Comparison of ENCODE assay signal across 18 cellular contexts in genomic region chr11:77789061-77789730, GRCh38. TPM values are rescaled to one million over a fixed set of nuclear protein-coding genes. Genes with fewer than 3 reads are reported as not detected.
DNase-seq lines count a peak whose midpoint lies in the region; ATAC-seq and TF ChIP-seq lines count a peak whose summit lies in the region.
"Had no signal": no experiment of that assay in that cellular context is flagged by ENCODE, and none has a peak within 500 bp of the region (broad histone marks: within the 10 kb centered on the region; RNA-seq: fewer than 3 reads in every experiment).

No MANE protein-coding gene starts in this region.

- TF ChIP-seq CTCF in CD4-positive, alpha-beta T cell (IDR thresholded peaks at IDR 0.05): no peak
- 0 out of 4 replicates have a peak, but pooled peaks of 1 of the 2 experiments have one; percentile 1 for TF ChIP-seq CTCF in GM23338 (conservative IDR thresholded peaks at IDR 0.05; ENCODE audit: low read depth in 2 of 2)

- peaks cover 55% of the 10 kb centered on the region for H3K36me3 Mint-ChIP-seq in CD4-positive, alpha-beta T cell (ENCODE audit: low read depth)
- H3K36me3 Mint-ChIP-seq in GM23338 (ENCODE audit: low read depth): peaks cover 53% of the 10 kb centered on the region
- H3K36me3 Mint-ChIP-seq in central memory CD8-positive, alpha-beta T cell (ENCODE audit: insufficient read depth): peaks cover 10% of the 10 kb centered on the region
- H3K36me3 Mint-ChIP-seq in naive thymus-derived CD4-positive, alpha-beta T cell: peaks cover 15 to 61% (median 40%) of the 10 kb centered on the region in 5 donors

- no peak overlapping the region for H3K4me3 Mint-ChIP-seq in CD4-positive, alpha-beta T cell
- no peak overlapping the region for H3K4me3 Mint-ChIP-seq in GM23338
- peak overlapping the region; percentile 3 for H3K4me3 Mint-ChIP-seq in central memory CD8-positive, alpha-beta T cell
- peak overlapping the region in 9 of 10 donors; percentile 3 to 60 (median 26) for H3K4me3 Mint-ChIP-seq in naive thymus-derived CD4-positive, alpha-beta T cell
- H3K4me3 Mint-ChIP-seq: B cell had no signal

- H3K27ac ChIP-seq in CD4-positive, alpha-beta T cell (ENCODE audit: low read depth, low read length): no peak overlapping the region
- H3K27ac ChIP-seq in GM23338 (ENCODE audit: low read depth): peak overlapping the region; percentile 17; the same call in 1 of the 2 replicates
- no peak overlapping the region for H3K27ac ChIP-seq in naive thymus-derived CD4-positive, alpha-beta T cell (ENCODE audit: low read depth, low read length)
- H3K27ac ChIP-seq: esophagus muscularis mucosa, prostate gland, SJSA1 had no signal

- peak overlapping the region; percentile 39 for H3K27ac Mint-ChIP-seq in CD4-positive, alpha-beta T cell
- no peak overlapping the region for H3K27ac Mint-ChIP-seq in GM23338
- H3K27ac Mint-ChIP-seq in central memory CD8-positive, alpha-beta T cell (ENCODE audit: low read depth): peak overlapping the region; percentile 88
- peak overlapping the region in 7 of 9 donors; percentile 4 to 79 (median 59) for H3K27ac Mint-ChIP-seq in naive thymus-derived CD4-positive, alpha-beta T cell
- H3K27ac Mint-ChIP-seq: B cell had no signal

- ATAC-seq in CD4-positive, alpha-beta T cell (ENCODE audit: poor library complexity): no peak
- ATAC-seq in GM23338: peak; percentile 61
- no peak for ATAC-seq in central memory CD8-positive, alpha-beta T cell (replicated peaks; ENCODE audit: extremely low read depth, poor library complexity, severe bottlenecking)
- peak; percentile 26 for ATAC-seq in naive thymus-derived CD4-positive, alpha-beta T cell
- ATAC-seq in GM19328 (IDR thresholded peaks at IDR 0.05; ENCODE audit: unreplicated experiment): no peak

- H3K9me3 ChIP-seq in CD4-positive, alpha-beta T cell (ENCODE audit: control insufficient read depth, low read length): no peaks in the 10 kb centered on the region
- H3K9me3 ChIP-seq in naive thymus-derived CD4-positive, alpha-beta T cell (ENCODE audit: control insufficient read depth in 2 of 3, low read length in 3 of 3): no peaks in the 10 kb centered on the region
- H3K9me3 ChIP-seq: esophagus muscularis mucosa, prostate gland, SJSA1 had no signal

- peaks cover 77% of the 10 kb centered on the region for H3K4me1 Mint-ChIP-seq in CD4-positive, alpha-beta T cell (ENCODE audit: low read depth)
- H3K4me1 Mint-ChIP-seq in GM23338: peaks cover 21% of the 10 kb centered on the region
- peaks cover 82% of the 10 kb centered on the region for H3K4me1 Mint-ChIP-seq in central memory CD8-positive, alpha-beta T cell
- H3K4me1 Mint-ChIP-seq in naive thymus-derived CD4-positive, alpha-beta T cell: peaks cover 12 to 95% (median 82%) of the 10 kb centered on the region in 7 donors

- POLR2A ChIA-PET in CD4-positive, alpha-beta T cell (lab: Charles Lee): no interaction called here
- POLR2A ChIA-PET in naive thymus-derived CD4-positive, alpha-beta T cell (lab: Charles Lee): interaction anchor here (0.6 to 0.8 kb wide), 2 partner anchors 9 to 205 kb away, joined by 3 to 4 read pairs; no protein-coding TSS in a partner anchor

- no peaks in the 10 kb centered on the region for H3K27me3 Mint-ChIP-seq in CD4-positive, alpha-beta T cell
- H3K27me3 Mint-ChIP-seq in GM23338 (ENCODE audit: insufficient read depth, low read depth, poor library complexity): peaks cover 11% of the 10 kb centered on the region
- no peaks in the 10 kb centered on the region for H3K27me3 Mint-ChIP-seq in central memory CD8-positive, alpha-beta T cell
- no peaks in the 10 kb centered on the region for H3K27me3 Mint-ChIP-seq in naive thymus-derived CD4-positive, alpha-beta T cell
- H3K27me3 Mint-ChIP-seq: B cell had no signal

- no peaks in the 10 kb centered on the region; the same call in 1 of the 2 replicates for H3F3A ChIP-seq in GM23338 (replicated peaks; ENCODE audit: low read depth)

- DNase-seq in CD4-positive, alpha-beta T cell: no peak
- DNase-seq in GM23338 (ENCODE audit: low spot score) (peak; percentile 48), SHP77 (lab: John Stamatoyannopoulos, UW) (no peak), DMS 273 (lab: John Stamatoyannopoulos, UW; ENCODE audit: unreplicated experiment) (no peak)
- no peak for DNase-seq in central memory CD8-positive, alpha-beta T cell (ENCODE audit: low spot score in 2 of 2)
- DNase-seq in naive thymus-derived CD4-positive, alpha-beta T cell: no peak
- DNase-seq: activated effector memory CD4-positive, alpha-beta T cell treated with Interleukin-2 at 50 U/mL for 16 hours; dermis blood vessel endothelial cell; DMS79; KG1; NCI-H1105; NCI-H345; stimulated activated CD4-positive, alpha-beta T cell treated with anti-CD3 and anti-CD28 coated beads, Interleukin-12 subunit alpha, Interleukin-12 subunit beta, amount 100 ng/mL, for 4 hours had no signal

- H3K27me3 ChIP-seq in CD4-positive, alpha-beta T cell (ENCODE audit: control insufficient read depth, insufficient read depth, low read length): no peaks in the 10 kb centered on the region
- no peaks in the 10 kb centered on the region for H3K27me3 ChIP-seq in GM23338 (ENCODE audit: insufficient read depth)
- H3K27me3 ChIP-seq in naive thymus-derived CD4-positive, alpha-beta T cell (ENCODE audit: control insufficient read depth in 2 of 2, insufficient read depth in 2 of 2, low read length in 2 of 2): no peaks in the 10 kb centered on the region
- H3K27me3 ChIP-seq: esophagus muscularis mucosa, SJSA1 had no signal

- H3K9me2 ChIP-seq in GM23338 (ENCODE audit: insufficient read depth): no peaks in the 10 kb centered on the region; the same call in 1 of the 2 replicates

- H3K79me2 ChIP-seq in GM23338 (replicated peaks; ENCODE audit: insufficient read depth): peaks cover 100% of the 10 kb centered on the region

- H3K9me3 Mint-ChIP-seq in CD4-positive, alpha-beta T cell: peaks cover 2% of the 10 kb centered on the region
- H3K9me3 Mint-ChIP-seq in GM23338: peaks cover 38% of the 10 kb centered on the region
- H3K9me3 Mint-ChIP-seq in central memory CD8-positive, alpha-beta T cell: no peaks in the 10 kb centered on the region
- peaks cover 0 to 15% (median 3%) of the 10 kb centered on the region in 11 donors for H3K9me3 Mint-ChIP-seq in naive thymus-derived CD4-positive, alpha-beta T cell

- CTCF ChIA-PET in CD4-positive, alpha-beta T cell (lab: Charles Lee): no interaction called here
- CTCF ChIA-PET in naive thymus-derived CD4-positive, alpha-beta T cell (lab: Charles Lee): no interaction called here

- H3K4me3 ChIP-seq in GM23338: no peak overlapping the region
- no peak overlapping the region for H3K4me3 ChIP-seq in naive thymus-derived CD4-positive, alpha-beta T cell (ENCODE audit: low read length)
- H3K4me3 ChIP-seq: esophagus muscularis mucosa, prostate gland, SJSA1 had no signal

- 0 out of 2 replicates have a peak, but pooled peaks cover 8% of the 10 kb centered on the region for H3K36me3 ChIP-seq in GM23338 (ENCODE audit: insufficient read depth)
- peaks cover 0 to 12% (median 0%) of the 10 kb centered on the region in 3 experiments for H3K36me3 ChIP-seq in naive thymus-derived CD4-positive, alpha-beta T cell (ENCODE audit: control insufficient read depth in 2 of 3, insufficient read depth in 3 of 3, low read length in 3 of 3)
- H3K36me3 ChIP-seq: esophagus muscularis mucosa, prostate gland, SJSA1 had no signal

- peak overlapping the region; percentile 6; the same call in 1 of the 2 replicates for H3K4me2 ChIP-seq in GM23338

- H2AFZ ChIP-seq in GM23338: no peak overlapping the region

- H4K20me1 ChIP-seq in GM23338 (replicated peaks; ENCODE audit: insufficient read depth): peaks cover 26% of the 10 kb centered on the region

- intact Hi-C loops in CD4-positive, alpha-beta T cell (cut with DNase I, micrococcal nuclease): no loop called here
- intact Hi-C loops in naive thymus-derived CD4-positive, alpha-beta T cell (cut with micrococcal nuclease): no loop called here

- peaks cover 14% of the 10 kb centered on the region; the same call in 1 of the 2 replicates for H3K4me1 ChIP-seq in GM23338 (ENCODE audit: insufficient read depth)
- H3K4me1 ChIP-seq in naive thymus-derived CD4-positive, alpha-beta T cell (ENCODE audit: control insufficient read depth in 2 of 2, insufficient read depth in 2 of 2, low read length in 2 of 2): peaks cover 0 to 4% of the 10 kb centered on the region in 2 donors
- H3K4me1 ChIP-seq: prostate gland, SJSA1 had no signal

TF ChIP-seq in GM23338, 12 proteins besides CTCF, POLR2A, EP300 and RAD21 (continues in another document):
- TF ChIP-seq ETS1 (IDR thresholded peaks at IDR 0.05): no peak
- TF ChIP-seq EZH2phosphoT487 (IDR thresholded peaks at IDR 0.05; ENCODE audit: unreplicated experiment): no peak
- TF ChIP-seq JUNB (IDR thresholded peaks at IDR 0.05; ENCODE audit: unreplicated experiment): no peak
- no peak for TF ChIP-seq NANOG (IDR thresholded peaks at IDR 0.05; ENCODE audit: borderline replicate concordance)
- TF ChIP-seq ZNF331 (CRISPR knock-in tag; IDR thresholded peaks at IDR 0.05; ENCODE audit: low read depth): no peak
- TF ChIP-seq POLR2AphosphoS5 (IDR thresholded peaks at IDR 0.05; ENCODE audit: low read depth): no peak
- no peak for TF ChIP-seq EZH2 (IDR thresholded peaks at IDR 0.05; ENCODE audit: low read depth, unreplicated experiment)
- no peak for TF ChIP-seq ZNF114 (CRISPR knock-in tag; IDR thresholded peaks at IDR 0.05)

RNA-seq across cellular contexts. Expression of gene RSF1, which starts 31.3 kb away (rescaled TPM):
- 10 to 100 TPM; 87.7 to 91.9 TPM for total RNA-seq in CD4-positive, alpha-beta T cell
- total RNA-seq in GM23338 (2014; rRNA removed; shearing (Covaris generic)): 42.4 and 51.2 TPM in 2 replicates
- polyA plus RNA-seq in GM23338 (2016; fragmentation: Nextera tagmentation; extraction: Ambion mirVana): 164 and 188 TPM in 2 replicates
- total RNA-seq in naive thymus-derived CD4-positive, alpha-beta T cell: 100 to 1,000 TPM in 2 of 5 experiments, 10 to 100 TPM in 3; 59.0 to 113 (median 88.9) TPM
- polyA plus RNA-seq in naive thymus-derived CD4-positive, alpha-beta T cell: 10 to 100 TPM; 33.3 to 38.4 TPM

RNA-seq across cellular contexts. Expression of gene AAMDC, which starts 31.7 kb away (rescaled TPM):
- 1 to 10 TPM; 1.5 to 2.1 TPM for total RNA-seq in CD4-positive, alpha-beta T cell
- 2.3 and 5.3 TPM in 2 replicates for total RNA-seq in GM23338 (2014; rRNA removed; shearing (Covaris generic))
- polyA plus RNA-seq in GM23338 (2016; fragmentation: Nextera tagmentation; extraction: Ambion mirVana): 39.1 and 50.2 TPM in 2 replicates
- 1 to 10 TPM; 5.2 to 9.2 (median 6.5) TPM for total RNA-seq in naive thymus-derived CD4-positive, alpha-beta T cell
- 10 to 100 TPM; 25.5 TPM for polyA plus RNA-seq in naive thymus-derived CD4-positive, alpha-beta T cell

Comparison
In these comparisons a context has a peak if more than half of its experiments do, and no peak if none do; other contexts are left out.
1. ATAC-seq: peak in GM23338 (single experiment) and naive thymus-derived CD4-positive, alpha-beta T cell (single experiment); none in CD4-positive, alpha-beta T cell (single experiment), central memory CD8-positive, alpha-beta T cell (single experiment) and GM19328 (single experiment).
2. H3K4me3 Mint-ChIP-seq: peak in central memory CD8-positive, alpha-beta T cell (single experiment) and naive thymus-derived CD4-positive, alpha-beta T cell (9 of 10); none in CD4-positive, alpha-beta T cell (single experiment) and GM23338 (single experiment).